Comparison of ENCODE assay signal across 24 cellular contexts in the genomic region with DNA sequence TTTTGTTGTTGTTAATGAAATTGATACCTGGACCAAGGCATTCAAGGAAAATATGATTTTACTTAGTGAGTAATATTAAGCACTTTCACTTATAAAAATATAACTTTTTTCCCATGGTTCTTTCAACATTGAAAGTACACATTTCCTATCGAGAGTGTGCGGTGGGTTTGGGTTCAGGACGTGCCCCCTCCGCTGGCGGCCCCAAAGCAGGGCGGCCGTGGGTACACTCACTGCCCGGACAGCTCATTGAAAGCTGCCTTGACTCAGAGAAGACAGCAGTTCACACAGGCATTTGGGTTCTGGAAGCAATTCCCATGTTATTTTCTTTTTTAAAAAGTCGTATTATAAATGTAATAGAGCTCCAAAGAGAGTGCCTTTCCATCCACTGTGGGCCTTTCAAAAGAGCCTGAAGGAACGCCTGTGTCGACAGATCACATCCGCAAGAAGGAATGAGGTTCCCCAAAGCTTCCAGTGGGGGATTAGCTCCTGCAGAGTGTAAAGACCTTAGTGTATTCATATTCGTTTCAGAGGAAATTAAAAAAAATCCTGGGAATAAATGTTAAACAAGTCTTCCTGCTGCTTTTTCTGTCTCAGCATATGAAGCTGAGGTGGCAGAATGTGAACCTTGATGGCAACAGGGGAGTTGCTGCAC.
"Had no signal": no experiment of that assay in that cellular context is flagged by ENCODE, and none has a peak within 500 bp of the region (broad histone marks: within the 10 kb centered on the region; RNA-seq: fewer than 3 reads in every experiment).

No MANE protein-coding gene starts in this region.

- H3K27ac ChIP-seq: colonic mucosa, esophagus muscularis mucosa, foreskin keratinocyte, lower lobe of right lung, parathyroid adenoma, right lobe of liver, tibial nerve, upper lobe of left lung had no signal

- H3K4me1 Mint-ChIP-seq: naive B cell; neural crest cell; stimulated activated naive CD8-positive, alpha-beta T cell treated with anti-CD3 and anti-CD28 coated beads, Interleukin-15, amount 100 ng/mL, for 72 hours had no signal

- DNase-seq: colonic mucosa; effector CD8-positive, alpha-beta T cell; foreskin keratinocyte; glutamatergic neuron; left ventricle myocardium superior; lower lobe of right lung; naive B cell; right lobe of liver; small intestine; stimulated activated CD4-positive, alpha-beta T cell treated with anti-CD3 and anti-CD28 coated beads, Interleukin-12 subunit alpha, Interleukin-12 subunit beta, amount 100 ng/mL, for 4 hours; stimulated activated CD4-positive, alpha-beta T cell treated with anti-CD3 and anti-CD28 coated beads, Interleukin-1b, Interleukin-23, amount 100 ng/mL, for 48 hours; stimulated activated CD4-positive, alpha-beta T cell treated with anti-CD3 and anti-CD28 coated beads, Interleukin-4, amount 100 ng/mL, for 1 hour; stimulated activated CD8-positive, alpha-beta memory T cell treated with anti-CD3 and anti-CD28 coated beads, Interleukin-4, amount 100 ng/mL, for 48 hours; stimulated activated naive CD4-positive, alpha-beta T cell; stimulated activated naive CD8-positive, alpha-beta T cell treated with anti-CD3 and anti-CD28 coated beads, Interleukin-15, amount 100 ng/mL, for 72 hours had no signal

- H3K79me2 ChIP-seq: parathyroid adenoma had no signal

- H3K27me3 Mint-ChIP-seq: dendritic cell treated with granulocyte-macrophage colony-stimulating factor and Interleukin-4, amounts not matched to agents 40 ng/mL and 50 ng/mL, for 4 days had no signal

- H3K9me3 ChIP-seq: colonic mucosa, esophagus muscularis mucosa, lower lobe of right lung, mucosa of descending colon, right lobe of liver, tibial nerve, upper lobe of left lung had no signal

- H3K4me1 ChIP-seq: colonic mucosa, foreskin keratinocyte, lower lobe of right lung, parathyroid adenoma, right lobe of liver, upper lobe of left lung had no signal

- H3K4me3 ChIP-seq: colonic mucosa, esophagus muscularis mucosa, lower lobe of right lung, mucosa of descending colon, right lobe of liver, tibial nerve, upper lobe of left lung had no signal

- ATAC-seq: foreskin keratinocyte; natural killer cell treated with Interleukin-12 subunit alpha and Interleukin-12 subunit beta and Interleukin-15 and Interleukin-18, amount 100 ng/mL, for 72 hours; right lobe of liver had no signal

- H3K36me3 ChIP-seq: colonic mucosa, esophagus muscularis mucosa, lower lobe of right lung, right lobe of liver, tibial nerve, upper lobe of left lung had no signal

- H3K4me3 Mint-ChIP-seq: dendritic cell treated with granulocyte-macrophage colony-stimulating factor and Interleukin-4, amounts not matched to agents 40 ng/mL and 50 ng/mL, for 4 days; naive B cell; natural killer cell treated with Interleukin-12 subunit alpha and Interleukin-12 subunit beta and Interleukin-15 and Interleukin-18, amount 100 ng/mL, for 72 hours; neural crest cell; stimulated activated naive CD8-positive, alpha-beta T cell treated with anti-CD3 and anti-CD28 coated beads, Interleukin-15, amount 100 ng/mL, for 72 hours had no signal

- H3K9ac ChIP-seq: parathyroid adenoma had no signal

- H2AFZ ChIP-seq: parathyroid adenoma had no signal

- H3K9me3 Mint-ChIP-seq: dendritic cell treated with granulocyte-macrophage colony-stimulating factor and Interleukin-4, amounts not matched to agents 40 ng/mL and 50 ng/mL, for 4 days; neural crest cell; stimulated activated naive CD8-positive, alpha-beta T cell treated with anti-CD3 and anti-CD28 coated beads, Interleukin-15, amount 100 ng/mL, for 72 hours had no signal

- H3K27me3 ChIP-seq: colonic mucosa, esophagus muscularis mucosa, right lobe of liver, tibial nerve, upper lobe of left lung had no signal

- H3K27ac Mint-ChIP-seq: dendritic cell treated with granulocyte-macrophage colony-stimulating factor and Interleukin-4, amounts not matched to agents 40 ng/mL and 50 ng/mL, for 4 days; naive B cell; natural killer cell treated with Interleukin-12 subunit alpha and Interleukin-12 subunit beta and Interleukin-15 and Interleukin-18, amount 100 ng/mL, for 72 hours; progenitor cell of endocrine pancreas; stimulated activated naive CD8-positive, alpha-beta T cell treated with anti-CD3 and anti-CD28 coated beads, Interleukin-15, amount 100 ng/mL, for 72 hours had no signal

- H3K36me3 Mint-ChIP-seq: naive B cell; natural killer cell treated with Interleukin-12 subunit alpha and Interleukin-12 subunit beta and Interleukin-15 and Interleukin-18, amount 100 ng/mL, for 72 hours had no signal
